13 cellular contexts compared by ENCODE assay signal in the genomic region with DNA sequence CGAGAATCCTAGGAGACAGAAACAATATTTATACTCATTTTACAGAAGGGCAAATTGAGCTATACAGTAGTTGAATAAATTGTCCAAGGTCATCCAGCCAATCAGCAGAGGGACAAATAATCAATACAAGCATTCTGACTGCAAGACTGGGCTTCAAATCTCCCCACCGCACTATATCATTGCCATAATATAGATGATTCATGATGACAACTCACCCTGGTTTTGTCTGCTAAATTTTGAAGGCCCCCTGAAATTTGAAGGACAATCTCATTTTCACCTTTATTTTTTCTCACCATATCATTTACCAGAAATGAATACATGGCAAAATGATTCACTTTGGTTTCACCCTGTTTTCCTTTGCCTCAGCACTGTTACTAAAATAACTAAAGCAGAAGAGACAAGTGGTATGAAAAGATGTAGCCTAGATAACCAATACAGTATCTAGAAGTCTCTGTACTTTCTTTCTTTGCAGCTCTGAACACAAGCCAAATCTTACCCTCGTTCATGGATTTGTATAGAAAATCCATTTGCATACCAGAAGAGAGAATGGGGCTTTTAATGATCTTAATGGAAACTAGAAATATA.
DNase-seq lines count a peak whose midpoint lies in the region; ATAC-seq lines count a peak whose summit lies in the region.
"Had no signal": no experiment of that assay in that cellular context is flagged by ENCODE, and none has a peak within 500 bp of the region (broad histone marks: within the 10 kb centered on the region; RNA-seq: fewer than 3 reads in every experiment).

No MANE protein-coding gene starts in this region.

- no peaks in the 10 kb centered on the region for H3K79me2 ChIP-seq in Karpas-422 (ENCODE audit: low read length)
- H3K79me2 ChIP-seq in GM23248 (ENCODE audit: insufficient read depth), result no peaks in the 10 kb centered on the region

- peak overlapping the region; percentile 28 for H3K4me2 ChIP-seq in Karpas-422 (ENCODE audit: low read depth, low read length, poor library complexity, severe bottlenecking)
- H3K4me2 ChIP-seq in GM23248 (ENCODE audit: unreplicated experiment), result no peak overlapping the region
- H3K4me2 ChIP-seq: A549, BLaER1 had no signal

- 49% methylated on average over 3 of the region's 3 CpGs for WGBS in GM23248 (ENCODE audit: low coverage in 1 of 2, low lambda C conversion rate in 2 of 2, missing lambda C conversion rate in 2 of 2), 2 experiments

- ATAC-seq in activated T-cell treated with anti-CD3 and anti-CD28 coated beads, Interleukin-2, amount 50 U/mL, for 4 hours, result peak; percentile 59 to 79
- peak; percentile 45 for ATAC-seq in stimulated activated naive CD8-positive, alpha-beta T cell treated with anti-CD3 and anti-CD28 coated beads, Interleukin-15, amount 100 ng/mL, for 72 hours
- ATAC-seq: A549 had no signal

- DNase-seq in activated T-cell treated with anti-CD3 and anti-CD28 coated beads, Interleukin-2, amount 50 U/mL, for 4 hours, result no peak
- no peak for DNase-seq in activated T-cell treated with anti-CD3 and anti-CD28 coated beads for 4 hours
- peak; percentile 51 for DNase-seq in Karpas-422
- peak; percentile 27 for DNase-seq in NCI-H526 treated with DMSO at 0.1 percent for 48 hours (lab: John Stamatoyannopoulos, UW)
- DNase-seq in stimulated activated naive CD8-positive, alpha-beta T cell treated with anti-CD3 and anti-CD28 coated beads, Interleukin-15, amount 100 ng/mL, for 72 hours, result no peak
- DNase-seq in GM23248, result no peak
- DNase-seq in NCI-H345 (lab: John Stamatoyannopoulos, UW), result no peak
- DNase-seq: DMS53, GF-D8, HCEC 1CT, HFFc6 had no signal

- H2AFZ ChIP-seq in Karpas-422 (ENCODE audit: low read length) (peak overlapping the region; percentile 47), GM23248 (no peak overlapping the region)

- H3K4me3 ChIP-seq in Karpas-422 (ENCODE audit: low read length), result peak overlapping the region; percentile 13; the same call in 1 of the 2 replicates
- no peak overlapping the region for H3K4me3 ChIP-seq in GM23248
- H3K4me3 ChIP-seq: A549, BLaER1 had no signal

- H3K27me3 ChIP-seq in Karpas-422 (ENCODE audit: low read length) (no peaks in the 10 kb centered on the region), GM23248 (replicated peaks; ENCODE audit: insufficient read depth) (no peaks in the 10 kb centered on the region)
- H3K27me3 ChIP-seq: BLaER1 had no signal

- H3K4me1 ChIP-seq in Karpas-422 (ENCODE audit: low read length), result peaks cover 17% of the 10 kb centered on the region
- H3K4me1 ChIP-seq in GM23248 (ENCODE audit: insufficient read depth), result no peaks in the 10 kb centered on the region
- H3K4me1 ChIP-seq: A549, BLaER1 had no signal

- H3K36me3 Mint-ChIP-seq in activated T-cell treated with anti-CD3 and anti-CD28 coated beads, Interleukin-2, amount 50 U/mL, for 4 hours (ENCODE audit: insufficient read depth), result peaks cover 2% of the 10 kb centered on the region

- H3K27me3 Mint-ChIP-seq in activated T-cell treated with anti-CD3 and anti-CD28 coated beads, Interleukin-2, amount 50 U/mL, for 4 hours (ENCODE audit: low read depth), result no peaks in the 10 kb centered on the region
- H3K27me3 Mint-ChIP-seq in stimulated activated naive CD8-positive, alpha-beta T cell treated with anti-CD3 and anti-CD28 coated beads, Interleukin-15, amount 100 ng/mL, for 72 hours, result no peaks in the 10 kb centered on the region

- H3K9me2 ChIP-seq in Karpas-422 (replicated peaks; ENCODE audit: insufficient read depth, low read length), result no peaks in the 10 kb centered on the region
- no peaks in the 10 kb centered on the region for H3K9me2 ChIP-seq in GM23248 (ENCODE audit: insufficient read depth)

- H3F3A ChIP-seq in GM23248 (ENCODE audit: insufficient read depth), result no peaks in the 10 kb centered on the region

- H3K9me3 Mint-ChIP-seq in activated T-cell treated with anti-CD3 and anti-CD28 coated beads, Interleukin-2, amount 50 U/mL, for 4 hours, result peaks cover 3% of the 10 kb centered on the region
- H3K9me3 Mint-ChIP-seq in stimulated activated naive CD8-positive, alpha-beta T cell treated with anti-CD3 and anti-CD28 coated beads, Interleukin-15, amount 100 ng/mL, for 72 hours, result no peaks in the 10 kb centered on the region

- H3K27ac ChIP-seq in Karpas-422 (ENCODE audit: low read length) (no peak overlapping the region), GM23248 (no peak overlapping the region)
- H3K27ac ChIP-seq: A549, BLaER1 had no signal

- H3K36me3 ChIP-seq in Karpas-422 (ENCODE audit: insufficient read depth, low read length) (no peaks in the 10 kb centered on the region), GM23248 (ENCODE audit: low read depth) (no peaks in the 10 kb centered on the region)
- H3K36me3 ChIP-seq: BLaER1 had no signal

- H3K9ac ChIP-seq in Karpas-422 (ENCODE audit: low read length) (no peak overlapping the region), GM23248 (no peak overlapping the region)
- H3K9ac ChIP-seq: BLaER1 had no signal

- H3K27ac Mint-ChIP-seq in stimulated activated naive CD8-positive, alpha-beta T cell treated with anti-CD3 and anti-CD28 coated beads, Interleukin-15, amount 100 ng/mL, for 72 hours, result no peak overlapping the region
- H3K27ac Mint-ChIP-seq: HFFc6 had no signal

- in situ Hi-C loops in GM23248 (cut with MboI), result no loop called here

- H3K9me3 ChIP-seq in Karpas-422 (ENCODE audit: low read length), result no peaks in the 10 kb centered on the region
- no peaks in the 10 kb centered on the region for H3K9me3 ChIP-seq in GM23248 (ENCODE audit: low read depth)
- H3K9me3 ChIP-seq: A549, BLaER1 had no signal

- H3K4me1 Mint-ChIP-seq in activated T-cell treated with anti-CD3 and anti-CD28 coated beads, Interleukin-2, amount 50 U/mL, for 4 hours (ENCODE audit: low read depth), result peaks cover 6% of the 10 kb centered on the region
- peaks cover 13% of the 10 kb centered on the region for H3K4me1 Mint-ChIP-seq in stimulated activated naive CD8-positive, alpha-beta T cell treated with anti-CD3 and anti-CD28 coated beads, Interleukin-15, amount 100 ng/mL, for 72 hours

- no peaks in the 10 kb centered on the region for H4K20me1 ChIP-seq in Karpas-422 (ENCODE audit: insufficient read depth, low read depth, low read length)
- no peaks in the 10 kb centered on the region for H4K20me1 ChIP-seq in GM23248 (ENCODE audit: insufficient read depth)
- H4K20me1 ChIP-seq: BLaER1 had no signal

- no peak overlapping the region for H3K4me3 Mint-ChIP-seq in activated T-cell treated with anti-CD3 and anti-CD28 coated beads, Interleukin-2, amount 50 U/mL, for 4 hours
- H3K4me3 Mint-ChIP-seq in stimulated activated naive CD8-positive, alpha-beta T cell treated with anti-CD3 and anti-CD28 coated beads, Interleukin-15, amount 100 ng/mL, for 72 hours, result no peak overlapping the region
- H3K4me3 Mint-ChIP-seq: HFFc6 had no signal

Comparison
In these comparisons a context has a peak if more than half of its experiments do, and no peak if none do; other contexts are left out.
1. DNase-seq: peak in Karpas-422 (single experiment) and NCI-H526 treated with DMSO at 0.1 percent for 48 hours (single experiment); none in activated T-cell treated with anti-CD3 and anti-CD28 coated beads, Interleukin-2, amount 50 U/mL, for 4 hours (single experiment), activated T-cell treated with anti-CD3 and anti-CD28 coated beads for 4 hours (single experiment), stimulated activated naive CD8-positive, alpha-beta T cell treated with anti-CD3 and anti-CD28 coated beads, Interleukin-15, amount 100 ng/mL, for 72 hours (0 of 2), GM23248 (single experiment) and NCI-H345 (single experiment).